Comparison of ENCODE assay signal across 8 cellular contexts in the genomic region with DNA sequence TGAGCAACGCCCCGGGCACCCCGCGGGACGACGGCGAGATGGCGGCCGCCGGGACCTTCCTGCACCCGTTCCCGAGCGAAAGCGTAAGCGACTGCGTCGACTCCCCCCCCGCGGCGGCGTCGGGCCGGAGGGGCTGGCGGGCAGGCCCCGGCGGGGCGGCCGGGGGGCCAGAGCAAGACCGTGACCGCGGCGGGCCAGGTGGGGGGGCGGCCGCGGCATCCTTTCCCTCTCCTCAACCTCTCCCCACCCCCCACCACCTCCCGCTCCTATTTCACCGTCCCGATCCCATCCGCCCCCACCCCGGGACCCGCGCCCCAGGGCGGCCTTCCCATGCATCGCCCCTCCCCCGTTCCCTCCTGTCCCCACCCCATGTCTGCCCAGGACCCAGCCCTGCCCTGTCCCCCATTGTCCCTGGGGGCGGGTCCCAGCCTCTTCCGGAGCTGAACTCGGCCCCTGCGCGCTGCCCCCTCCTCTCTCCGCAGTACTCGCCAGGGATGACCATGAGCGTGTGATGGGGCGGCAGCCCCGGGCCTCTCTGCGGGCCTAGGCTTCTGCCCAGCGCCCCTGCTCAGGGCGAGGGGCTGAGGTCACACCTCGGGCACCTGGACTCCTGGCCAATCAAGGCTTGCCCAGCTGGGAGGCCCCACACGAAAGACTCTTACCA. TPM values are rescaled to one million over a fixed set of nuclear protein-coding genes. Genes with fewer than 3 reads are reported as not detected.
DNase-seq lines count a peak whose midpoint lies in the region; ATAC-seq and TF ChIP-seq lines count a peak whose summit lies in the region.

No MANE protein-coding gene starts in this region.

- peaks cover 26% of the 10 kb centered on the region for H3K36me3 Mint-ChIP-seq in activated CD8-positive, alpha-beta T cell treated with anti-CD3 and anti-CD28 coated beads, Interleukin-2, amount 10 ng/mL, durations not matched to agents 7 days and 5 days (ENCODE audit: low read depth)
- H3K36me3 Mint-ChIP-seq in Caco-2 (ENCODE audit: insufficient read depth, unreplicated experiment) = peaks cover 29% of the 10 kb centered on the region

- CTCF ChIA-PET in activated CD8-positive, alpha-beta T cell treated with anti-CD3 and anti-CD28 coated beads, Interleukin-2, amount 10 ng/mL, durations not matched to agents 7 days and 5 days (lab: Charles Lee) = interaction anchor here (1.0 to 1.3 kb wide), 2 partner anchors 46 to 87 kb away, joined by 3 read pairs; no protein-coding TSS in a partner anchor
- CTCF ChIA-PET in Caco-2 (lab: Charles Lee) = no interaction called here

- intact Hi-C loops in stomach (cut with DNase I; ENCODE audit: low total_unique reads) (no loop called here), Caco-2 (cut with micrococcal nuclease; ENCODE audit: unreplicated experiment) (no loop called here)

- POLR2A ChIA-PET in activated CD8-positive, alpha-beta T cell treated with anti-CD3 and anti-CD28 coated beads, Interleukin-2, amount 10 ng/mL, durations not matched to agents 7 days and 5 days (lab: Charles Lee) = no interaction called here
- POLR2A ChIA-PET in Caco-2 (lab: Charles Lee) = no interaction called here

- H3K9me3 Mint-ChIP-seq in activated CD8-positive, alpha-beta T cell treated with anti-CD3 and anti-CD28 coated beads, Interleukin-2, amount 10 ng/mL, durations not matched to agents 7 days and 5 days (ENCODE audit: insufficient read depth) = no peaks in the 10 kb centered on the region
- H3K9me3 Mint-ChIP-seq in Caco-2 (ENCODE audit: unreplicated experiment) = no peaks in the 10 kb centered on the region

- H3K4me1 Mint-ChIP-seq in activated CD8-positive, alpha-beta T cell treated with anti-CD3 and anti-CD28 coated beads, Interleukin-2, amount 10 ng/mL, durations not matched to agents 7 days and 5 days (ENCODE audit: low read depth) = peaks cover 53% of the 10 kb centered on the region
- peaks cover 1% of the 10 kb centered on the region for H3K4me1 Mint-ChIP-seq in Caco-2 (ENCODE audit: low read depth, unreplicated experiment)

- no peak for TF ChIP-seq POLR2A in stomach (IDR thresholded peaks at IDR 0.05)

- H3K4me3 ChIP-seq in iPS-18c (ENCODE audit: insufficient read depth, low read depth, low read length) (peak overlapping the region; percentile 34; the same call in 1 of the 2 replicates), stomach (peak overlapping the region; percentile 45 to 55 (median 54)), Caco-2 (ENCODE audit: low read depth, low read length) (no peak overlapping the region)

- DNase-seq in NCI-H2227 (lab: John Stamatoyannopoulos, UW; ENCODE audit: unreplicated experiment) (peak; percentile 41), NCI-H2227 treated with DMSO at 0.1 percent for 48 hours (lab: John Stamatoyannopoulos, UW) (no peak), stomach (no peak), NCI-H446 (lab: John Stamatoyannopoulos, UW) (no peak), Caco-2 (no peak), hepatic stellate cell (ENCODE audit: low spot score) (no peak)
- no peak for DNase-seq in activated CD8-positive, alpha-beta T cell treated with anti-CD3 and anti-CD28 coated beads, Interleukin-2, amount 10 ng/mL, durations not matched to agents 7 days and 5 days

- TF ChIP-seq CTCF in stomach (IDR thresholded peaks at IDR 0.05) (no peak), Caco-2 (IDR thresholded peaks at IDR 0.05; ENCODE audit: insufficient read depth in 1 of 2, low read depth in 1 of 2, low read length in 1 of 2, severe bottlenecking in 1 of 2, unreplicated experiment in 1 of 2) (no peak)

- 10 to 29% (median 20%) methylated on average over 18 to 57 of the region's 60 CpGs for WGBS in stomach, 5 donors

- no peaks in the 10 kb centered on the region for H3K27me3 Mint-ChIP-seq in activated CD8-positive, alpha-beta T cell treated with anti-CD3 and anti-CD28 coated beads, Interleukin-2, amount 10 ng/mL, durations not matched to agents 7 days and 5 days (ENCODE audit: low read depth)
- H3K27me3 Mint-ChIP-seq in Caco-2 (ENCODE audit: insufficient read depth, unreplicated experiment) = no peaks in the 10 kb centered on the region

- H3K27me3 ChIP-seq in stomach (peaks cover 0 to 39% (median 0%) of the 10 kb centered on the region in 3 donors), Caco-2 (replicated peaks; ENCODE audit: control insufficient read depth, insufficient read depth, low read length) (no peaks in the 10 kb centered on the region)

- no peak for TF ChIP-seq EP300 in stomach (IDR thresholded peaks at IDR 0.05)

- H3K4me3 Mint-ChIP-seq in activated CD8-positive, alpha-beta T cell treated with anti-CD3 and anti-CD28 coated beads, Interleukin-2, amount 10 ng/mL, durations not matched to agents 7 days and 5 days = peak overlapping the region; percentile 50
- H3K4me3 Mint-ChIP-seq in Caco-2 (ENCODE audit: unreplicated experiment) = no peak overlapping the region

- ATAC-seq in activated CD8-positive, alpha-beta T cell treated with anti-CD3 and anti-CD28 coated beads, Interleukin-2, amount 10 ng/mL, durations not matched to agents 7 days and 5 days = no peak

- no TSS peak for BruUV-seq in Caco-2 (replicated peaks; lab: Mats Ljungman, UMichigan)

- no peaks in the 10 kb centered on the region for H3K9me3 ChIP-seq in iPS-18c (ENCODE audit: control insufficient read depth, insufficient read depth, low read length)
- H3K9me3 ChIP-seq in stomach = no peaks in the 10 kb centered on the region
- no peaks in the 10 kb centered on the region for H3K9me3 ChIP-seq in Caco-2

- peak overlapping the region; percentile 20 for H3K27ac Mint-ChIP-seq in activated CD8-positive, alpha-beta T cell treated with anti-CD3 and anti-CD28 coated beads, Interleukin-2, amount 10 ng/mL, durations not matched to agents 7 days and 5 days
- no peak overlapping the region for H3K27ac Mint-ChIP-seq in Caco-2 (ENCODE audit: unreplicated experiment)

- peak overlapping the region; percentile 16 to 79 (median 70) for H3K27ac ChIP-seq in stomach

- H3K4me1 ChIP-seq in stomach (peaks cover 44 to 78% (median 64%) of the 10 kb centered on the region in 4 donors), Caco-2 (peaks cover 8% of the 10 kb centered on the region)

- H3K36me3 ChIP-seq in stomach = peaks cover 0 to 22% (median 8%) of the 10 kb centered on the region in 4 donors
- no peaks in the 10 kb centered on the region; the same call in 1 of the 2 replicates for H3K36me3 ChIP-seq in Caco-2 (ENCODE audit: control insufficient read depth, insufficient read depth, low read length)

RNA-seq across cellular contexts. Expression of a gene that starts 4.1 kb away (rescaled TPM):
- total RNA-seq in activated CD8-positive, alpha-beta T cell treated with anti-CD3 and anti-CD28 coated beads, Interleukin-2, amount 10 ng/mL, durations not matched to agents 7 days and 5 days = 10 to 100 TPM; 26.7 to 33.5 TPM
- total RNA-seq in stomach (10 to 100 TPM in 4 of 5 donors, 1 to 10 TPM in 1; 7.8 to 47.3 (median 15.8) TPM), Caco-2 (2022) (65.3 and 67.3 TPM in 2 replicates)
- 10 to 100 TPM in 2 of 3 donors, 1 to 10 TPM in 1; 9.5 to 39.7 (median 15.0) TPM for polyA plus RNA-seq in stomach

RNA-seq across cellular contexts. Expression of a gene that starts 14.7 kb away (rescaled TPM):
- total RNA-seq in activated CD8-positive, alpha-beta T cell treated with anti-CD3 and anti-CD28 coated beads, Interleukin-2, amount 10 ng/mL, durations not matched to agents 7 days and 5 days = 100 to 1,000 TPM; 198 to 204 TPM
- total RNA-seq in stomach (100 to 1,000 TPM in 1 of 5 donors, 10 to 100 TPM in 4; 22.8 to 253 (median 39.7) TPM), Caco-2 (2022) (46.2 and 49.4 TPM in 2 replicates)
- polyA plus RNA-seq in stomach = 10 to 100 TPM; 49.9 to 77.6 (median 54.4) TPM

RNA-seq across cellular contexts. Expression of a gene that starts 36.4 kb away (rescaled TPM):
- total RNA-seq in activated CD8-positive, alpha-beta T cell treated with anti-CD3 and anti-CD28 coated beads, Interleukin-2, amount 10 ng/mL, durations not matched to agents 7 days and 5 days = under 1 TPM; 0.53 to 0.68 TPM
- total RNA-seq in stomach (10 to 100 TPM in 1 of 5 donors, 1 to 10 TPM in 2, not detected in 2; 2.9 to 11.2 (median 7.2) TPM), Caco-2 (2022) (not detected in 2 replicates)
- 1 to 10 TPM in 2 of 3 donors, under 1 TPM in 1; 0.98 to 2.4 (median 1.7) TPM for polyA plus RNA-seq in stomach

RNA-seq across cellular contexts. Expression of a gene that starts 47.9 kb away (rescaled TPM):
- total RNA-seq in activated CD8-positive, alpha-beta T cell treated with anti-CD3 and anti-CD28 coated beads, Interleukin-2, amount 10 ng/mL, durations not matched to agents 7 days and 5 days = not detected
- 100 to 1,000 TPM in 1 of 5 donors, 10 to 100 TPM in 4; 17.3 to 102 (median 46.9) TPM for total RNA-seq in stomach
- polyA plus RNA-seq in stomach = 100 to 1,000 TPM in 1 of 3 donors, 10 to 100 TPM in 2; 14.2 to 134 (median 44.5) TPM
- total RNA-seq in Caco-2 (2022) = 55.3 and 56.1 TPM in 2 replicates
